ENCODE assay signal across 28 cellular contexts in genomic region chrX:120568609-120569008, GRCh38. TPM values are rescaled to one million over a fixed set of nuclear protein-coding genes. Genes with fewer than 3 reads are reported as not detected.
"Had no signal": no experiment of that assay in that cellular context is flagged by ENCODE, and none has a peak within 500 bp of the region (broad histone marks: within the 10 kb centered on the region; RNA-seq: fewer than 3 reads in every experiment).

No MANE protein-coding gene starts in this region.

- H3K4me3 Mint-ChIP-seq: activated CD4-positive, alpha-beta memory T cell treated with anti-CD3 and anti-CD28 coated beads, Interleukin-2, amount 10 ng/mL, durations not matched to agents 7 days and 5 days; activated CD4-positive, alpha-beta T cell treated with anti-CD3 and anti-CD28 coated beads, Interleukin-2, amount 10 ng/mL, durations not matched to agents 7 days and 5 days; activated naive CD8-positive, alpha-beta T cell; activated T-cell treated with anti-CD3 and anti-CD28 coated beads, Interleukin-2, amount 50 U/mL, for 24 hours; activated T-helper 17 cell treated with anti-CD3 and anti-CD28 coated beads, Interleukin-2, amount 50 U/mL, for 72 hours; central memory CD8-positive, alpha-beta T cell; dendritic cell treated with granulocyte-macrophage colony-stimulating factor and Interleukin-4, amounts not matched to agents 40 ng/mL and 50 ng/mL, for 4 days; endodermal cell had no signal

- H3K4me1 ChIP-seq: ascending aorta, foreskin keratinocyte, gastroesophageal sphincter, heart right ventricle had no signal

- H3K27ac ChIP-seq: ascending aorta, brain microvascular endothelial cell, coronary artery, dorsolateral prefrontal cortex, foreskin keratinocyte, gastroesophageal sphincter, heart right ventricle had no signal

- H3K4me3 ChIP-seq: ascending aorta, coronary artery, dorsolateral prefrontal cortex, gastroesophageal sphincter, heart right ventricle had no signal

- H3K36me3 ChIP-seq: ascending aorta, brain microvascular endothelial cell, gastroesophageal sphincter, heart right ventricle had no signal

- H3K9me3 ChIP-seq: ascending aorta, gastroesophageal sphincter, heart right ventricle had no signal

- H3K4me1 Mint-ChIP-seq: activated T-helper 17 cell treated with anti-CD3 and anti-CD28 coated beads, Interleukin-2, amount 50 U/mL, for 72 hours; central memory CD8-positive, alpha-beta T cell had no signal

- H3K27me3 Mint-ChIP-seq: activated CD4-positive, alpha-beta memory T cell treated with anti-CD3 and anti-CD28 coated beads, Interleukin-2, amount 10 ng/mL, durations not matched to agents 7 days and 5 days; activated CD4-positive, alpha-beta T cell treated with anti-CD3 and anti-CD28 coated beads, Interleukin-2, amount 10 ng/mL, durations not matched to agents 7 days and 5 days; activated naive CD8-positive, alpha-beta T cell; activated T-cell treated with anti-CD3 and anti-CD28 coated beads, Interleukin-2, amount 50 U/mL, for 24 hours; activated T-helper 17 cell treated with anti-CD3 and anti-CD28 coated beads, Interleukin-2, amount 50 U/mL, for 72 hours; central memory CD8-positive, alpha-beta T cell; dendritic cell treated with granulocyte-macrophage colony-stimulating factor and Interleukin-4, amounts not matched to agents 40 ng/mL and 50 ng/mL, for 4 days had no signal

- FAIRE-seq: bronchial epithelial cell had no signal

- ATAC-seq: activated T-helper 17 cell treated with anti-CD3 and anti-CD28 coated beads, Interleukin-2, amount 50 U/mL, for 72 hours; gastroesophageal sphincter; heart right ventricle had no signal

- H3K27me3 ChIP-seq: ascending aorta, brain microvascular endothelial cell, foreskin keratinocyte, gastroesophageal sphincter, heart right ventricle had no signal

- H3K9me3 Mint-ChIP-seq: activated CD4-positive, alpha-beta memory T cell treated with anti-CD3 and anti-CD28 coated beads, Interleukin-2, amount 10 ng/mL, durations not matched to agents 7 days and 5 days; activated CD4-positive, alpha-beta T cell treated with anti-CD3 and anti-CD28 coated beads, Interleukin-2, amount 10 ng/mL, durations not matched to agents 7 days and 5 days; activated T-cell treated with anti-CD3 and anti-CD28 coated beads, Interleukin-2, amount 50 U/mL, for 24 hours; activated T-helper 17 cell treated with anti-CD3 and anti-CD28 coated beads, Interleukin-2, amount 50 U/mL, for 72 hours; central memory CD8-positive, alpha-beta T cell; dendritic cell treated with granulocyte-macrophage colony-stimulating factor and Interleukin-4, amounts not matched to agents 40 ng/mL and 50 ng/mL, for 4 days had no signal

- DNase-seq: activated CD4-positive, alpha-beta memory T cell treated with anti-CD3 and anti-CD28 coated beads, Interleukin-2, amount 10 ng/mL, durations not matched to agents 7 days and 5 days; activated CD4-positive, alpha-beta T cell treated with anti-CD3 and anti-CD28 coated beads for 1 hour; activated CD4-positive, alpha-beta T cell treated with anti-CD3 and anti-CD28 coated beads for 4 hours; activated CD4-positive, alpha-beta T cell treated with anti-CD3 and anti-CD28 coated beads, Interleukin-2, amount 10 ng/mL, durations not matched to agents 7 days and 5 days; activated CD4-positive, alpha-beta T cell treated with anti-CD3 and anti-CD28 coated beads, Interleukin-2, amount 50 U/mL, for 4 hours; activated CD4-positive, CD25-positive, alpha-beta regulatory T cell; activated CD8-positive, alpha-beta memory T cell treated with anti-CD3 and anti-CD28 coated beads, Interleukin-2, amount 50 U/mL, for 48 hours; activated effector memory CD4-positive, alpha-beta T cell treated with Interleukin-2 at 50 U/mL for 16 hours; activated gamma-delta T cell treated with Interleukin-2 at 50 U/mL for 16 hours; activated naive CD4-positive, alpha-beta T cell treated with anti-CD3 and anti-CD28 coated beads, Interleukin-2, amount 50 U/mL, for 16 hours; activated naive CD4-positive, alpha-beta T cell treated with Interleukin-2 at 50 U/mL for 16 hours; activated T-cell treated with anti-CD3 and anti-CD28 coated beads for 4 hours; activated T-cell treated with anti-CD3 and anti-CD28 coated beads, Interleukin-2, amount 50 U/mL, for 24 hours; brain microvascular endothelial cell; dorsolateral prefrontal cortex; effector memory CD4-positive, alpha-beta T cell; endodermal cell; heart right ventricle; T-helper 2 cell had no signal

- H3K36me3 Mint-ChIP-seq: activated naive CD8-positive, alpha-beta T cell had no signal

- H3K27ac Mint-ChIP-seq: activated CD4-positive, alpha-beta memory T cell treated with anti-CD3 and anti-CD28 coated beads, Interleukin-2, amount 10 ng/mL, durations not matched to agents 7 days and 5 days; activated CD4-positive, alpha-beta T cell treated with anti-CD3 and anti-CD28 coated beads, Interleukin-2, amount 10 ng/mL, durations not matched to agents 7 days and 5 days; activated naive CD8-positive, alpha-beta T cell; activated T-cell treated with anti-CD3 and anti-CD28 coated beads, Interleukin-2, amount 50 U/mL, for 24 hours; activated T-helper 17 cell treated with anti-CD3 and anti-CD28 coated beads, Interleukin-2, amount 50 U/mL, for 72 hours; dendritic cell treated with granulocyte-macrophage colony-stimulating factor and Interleukin-4, amounts not matched to agents 40 ng/mL and 50 ng/mL, for 4 days; endodermal cell had no signal

RNA-seq across cellular contexts. Expression of gene MCTS1, which starts 35.3 kb away (rescaled TPM):
- total RNA-seq: ascending aorta had no signal
